Comparison of ENCODE assay signal across 3 cellular contexts in the genomic region with DNA sequence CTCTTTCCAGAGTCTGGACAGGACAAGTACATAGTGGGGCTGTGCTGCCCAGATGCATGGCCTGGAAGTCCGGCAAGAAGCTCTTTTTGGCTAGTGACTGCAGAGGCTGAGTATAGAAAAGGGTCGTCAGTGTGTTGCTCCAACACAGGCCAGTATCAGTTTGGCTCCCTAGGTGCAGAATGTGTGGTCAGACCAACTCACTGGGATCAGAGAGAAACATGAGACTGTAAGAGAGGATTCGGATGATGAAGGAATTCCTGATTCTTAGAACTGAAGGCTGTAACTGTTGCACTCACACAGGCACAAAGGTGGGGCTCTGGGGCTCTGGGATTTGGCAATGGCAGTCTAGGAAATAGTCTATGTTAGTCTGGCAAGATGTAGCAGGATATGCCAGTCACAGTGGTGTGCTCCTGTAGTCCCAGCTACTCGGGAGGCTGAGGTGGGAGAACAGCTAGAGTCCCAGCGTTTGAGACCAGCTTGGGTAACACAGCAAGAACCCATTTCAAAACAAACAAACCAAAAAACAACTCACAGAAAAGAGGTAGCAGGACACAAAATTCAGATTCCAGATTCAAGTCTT.
TF ChIP-seq lines count a peak whose summit lies in the region.

No MANE protein-coding gene starts in this region.

TF ChIP-seq in SK-N-SH, 30 proteins besides CTCF, POLR2A, EP300 and RAD21 (continues in another document):
- TF ChIP-seq FOSL2 (IDR thresholded peaks at IDR 0.05; ENCODE audit: borderline replicate concordance, low read depth) (no peak), GABPA (IDR thresholded peaks at IDR 0.05; ENCODE audit: low read depth) (no peak), CHD2 (IDR thresholded peaks at IDR 0.05; ENCODE audit: low read length, partially characterized antibody) (no peak), TCF12 (IDR thresholded peaks at IDR 0.05) (no peak), RXRA (IDR thresholded peaks at IDR 0.05; ENCODE audit: borderline replicate concordance, low read depth) (no peak), EZH2phosphoT487 (IDR thresholded peaks at IDR 0.05; ENCODE audit: borderline replicate concordance, low read depth) (no peak), RFX5 (IDR thresholded peaks at IDR 0.05; ENCODE audit: low read length) (no peak), SMC3 (IDR thresholded peaks at IDR 0.05; ENCODE audit: low read depth, low read length) (no peak), RCOR1 (IDR thresholded peaks at IDR 0.05; ENCODE audit: low read length) (no peak), ELF1 (IDR thresholded peaks at IDR 0.05) (no peak), NFIC (IDR thresholded peaks at IDR 0.05; ENCODE audit: borderline replicate concordance) (no peak), GATA2 (CRISPR knock-in tag; IDR thresholded peaks at IDR 0.05) (no peak), TEAD4 (IDR thresholded peaks at IDR 0.05; ENCODE audit: borderline replicate concordance, insufficient read depth) (no peak), FOXM1 (IDR thresholded peaks at IDR 0.05; ENCODE audit: low read depth) (no peak)
- TF ChIP-seq, protein P1, sequence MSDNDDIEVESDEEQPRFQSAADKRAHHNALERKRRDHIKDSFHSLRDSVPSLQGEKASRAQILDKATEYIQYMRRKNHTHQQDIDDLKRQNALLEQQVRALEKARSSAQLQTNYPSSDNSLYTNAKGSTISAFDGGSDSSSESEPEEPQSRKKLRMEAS (IDR thresholded peaks at IDR 0.05; ENCODE audit: low read depth): no peak
- TF ChIP-seq, protein P2, sequence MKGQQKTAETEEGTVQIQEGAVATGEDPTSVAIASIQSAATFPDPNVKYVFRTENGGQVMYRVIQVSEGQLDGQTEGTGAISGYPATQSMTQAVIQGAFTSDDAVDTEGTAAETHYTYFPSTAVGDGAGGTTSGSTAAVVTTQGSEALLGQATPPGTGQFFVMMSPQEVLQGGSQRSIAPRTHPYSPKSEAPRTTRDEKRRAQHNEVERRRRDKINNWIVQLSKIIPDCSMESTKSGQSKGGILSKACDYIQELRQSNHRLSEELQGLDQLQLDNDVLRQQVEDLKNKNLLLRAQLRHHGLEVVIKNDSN (IDR thresholded peaks at IDR 0.05; ENCODE audit: borderline replicate concordance, low read depth): no peak
- TF ChIP-seq, protein P3, sequence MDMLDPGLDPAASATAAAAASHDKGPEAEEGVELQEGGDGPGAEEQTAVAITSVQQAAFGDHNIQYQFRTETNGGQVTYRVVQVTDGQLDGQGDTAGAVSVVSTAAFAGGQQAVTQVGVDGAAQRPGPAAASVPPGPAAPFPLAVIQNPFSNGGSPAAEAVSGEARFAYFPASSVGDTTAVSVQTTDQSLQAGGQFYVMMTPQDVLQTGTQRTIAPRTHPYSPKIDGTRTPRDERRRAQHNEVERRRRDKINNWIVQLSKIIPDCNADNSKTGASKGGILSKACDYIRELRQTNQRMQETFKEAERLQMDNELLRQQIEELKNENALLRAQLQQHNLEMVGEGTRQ (IDR thresholded peaks at IDR 0.05; ENCODE audit: borderline replicate concordance, low read depth, low read length): no peak
- TF ChIP-seq, protein P4, sequence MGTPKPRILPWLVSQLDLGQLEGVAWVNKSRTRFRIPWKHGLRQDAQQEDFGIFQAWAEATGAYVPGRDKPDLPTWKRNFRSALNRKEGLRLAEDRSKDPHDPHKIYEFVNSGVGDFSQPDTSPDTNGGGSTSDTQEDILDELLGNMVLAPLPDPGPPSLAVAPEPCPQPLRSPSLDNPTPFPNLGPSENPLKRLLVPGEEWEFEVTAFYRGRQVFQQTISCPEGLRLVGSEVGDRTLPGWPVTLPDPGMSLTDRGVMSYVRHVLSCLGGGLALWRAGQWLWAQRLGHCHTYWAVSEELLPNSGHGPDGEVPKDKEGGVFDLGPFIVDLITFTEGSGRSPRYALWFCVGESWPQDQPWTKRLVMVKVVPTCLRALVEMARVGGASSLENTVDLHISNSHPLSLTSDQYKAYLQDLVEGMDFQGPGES (IDR thresholded peaks at IDR 0.05; ENCODE audit: low read depth, low read length): no peak

TF ChIP-seq in SK-N-SH treated with all-trans-retinoic acid at 6 μM for 48 hours, 23 proteins besides CTCF, POLR2A, EP300 and RAD21:
- TF ChIP-seq ESRRG (CRISPR knock-in tag; IDR thresholded peaks at IDR 0.05) (no peak), ZNF8 (CRISPR knock-in tag; IDR thresholded peaks at IDR 0.05) (no peak), CSDC2 (CRISPR knock-in tag; IDR thresholded peaks at IDR 0.05) (no peak), ISL1 (CRISPR knock-in tag; IDR thresholded peaks at IDR 0.05) (no peak), RARB (CRISPR knock-in tag; IDR thresholded peaks at IDR 0.05) (no peak)
- TF ChIP-seq, protein P5, sequence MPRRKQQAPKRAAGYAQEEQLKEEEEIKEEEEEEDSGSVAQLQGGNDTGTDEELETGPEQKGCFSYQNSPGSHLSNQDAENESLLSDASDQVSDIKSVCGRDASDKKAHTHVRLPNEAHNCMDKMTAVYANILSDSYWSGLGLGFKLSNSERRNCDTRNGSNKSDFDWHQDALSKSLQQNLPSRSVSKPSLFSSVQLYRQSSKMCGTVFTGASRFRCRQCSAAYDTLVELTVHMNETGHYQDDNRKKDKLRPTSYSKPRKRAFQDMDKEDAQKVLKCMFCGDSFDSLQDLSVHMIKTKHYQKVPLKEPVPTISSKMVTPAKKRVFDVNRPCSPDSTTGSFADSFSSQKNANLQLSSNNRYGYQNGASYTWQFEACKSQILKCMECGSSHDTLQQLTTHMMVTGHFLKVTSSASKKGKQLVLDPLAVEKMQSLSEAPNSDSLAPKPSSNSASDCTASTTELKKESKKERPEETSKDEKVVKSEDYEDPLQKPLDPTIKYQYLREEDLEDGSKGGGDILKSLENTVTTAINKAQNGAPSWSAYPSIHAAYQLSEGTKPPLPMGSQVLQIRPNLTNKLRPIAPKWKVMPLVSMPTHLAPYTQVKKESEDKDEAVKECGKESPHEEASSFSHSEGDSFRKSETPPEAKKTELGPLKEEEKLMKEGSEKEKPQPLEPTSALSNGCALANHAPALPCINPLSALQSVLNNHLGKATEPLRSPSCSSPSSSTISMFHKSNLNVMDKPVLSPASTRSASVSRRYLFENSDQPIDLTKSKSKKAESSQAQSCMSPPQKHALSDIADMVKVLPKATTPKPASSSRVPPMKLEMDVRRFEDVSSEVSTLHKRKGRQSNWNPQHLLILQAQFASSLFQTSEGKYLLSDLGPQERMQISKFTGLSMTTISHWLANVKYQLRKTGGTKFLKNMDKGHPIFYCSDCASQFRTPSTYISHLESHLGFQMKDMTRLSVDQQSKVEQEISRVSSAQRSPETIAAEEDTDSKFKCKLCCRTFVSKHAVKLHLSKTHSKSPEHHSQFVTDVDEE (CRISPR knock-in tag; IDR thresholded peaks at IDR 0.05): no peak
- TF ChIP-seq, protein P6, sequence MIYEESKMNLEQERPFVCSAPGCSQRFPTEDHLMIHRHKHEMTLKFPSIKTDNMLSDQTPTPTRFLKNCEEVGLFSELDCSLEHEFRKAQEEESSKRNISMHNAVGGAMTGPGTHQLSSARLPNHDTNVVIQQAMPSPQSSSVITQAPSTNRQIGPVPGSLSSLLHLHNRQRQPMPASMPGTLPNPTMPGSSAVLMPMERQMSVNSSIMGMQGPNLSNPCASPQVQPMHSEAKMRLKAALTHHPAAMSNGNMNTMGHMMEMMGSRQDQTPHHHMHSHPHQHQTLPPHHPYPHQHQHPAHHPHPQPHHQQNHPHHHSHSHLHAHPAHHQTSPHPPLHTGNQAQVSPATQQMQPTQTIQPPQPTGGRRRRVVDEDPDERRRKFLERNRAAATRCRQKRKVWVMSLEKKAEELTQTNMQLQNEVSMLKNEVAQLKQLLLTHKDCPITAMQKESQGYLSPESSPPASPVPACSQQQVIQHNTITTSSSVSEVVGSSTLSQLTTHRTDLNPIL (CRISPR knock-in tag; IDR thresholded peaks at IDR 0.05; ENCODE audit: low read depth): no peak
TF ChIP-seq in SK-N-SH treated with all-trans-retinoic acid at 6 μM for 48 hours: peak in this region for 0.

TF ChIP-seq in endothelial cell of umbilical vein, 7 proteins besides CTCF, POLR2A, EP300 and RAD21:
- TF ChIP-seq GATA2 (IDR thresholded peaks at IDR 0.05; ENCODE audit: insufficient read depth, insufficient read length, low read depth, low read length): no peak
- no peak for TF ChIP-seq FOS (IDR thresholded peaks at IDR 0.05; ENCODE audit: borderline replicate concordance, insufficient read depth, low read length)
- TF ChIP-seq, protein P1 (IDR thresholded peaks at IDR 0.05; ENCODE audit: insufficient read depth, insufficient read length): no peak
- no peak for TF ChIP-seq POLR2AphosphoS5 (IDR thresholded peaks at IDR 0.05; ENCODE audit: insufficient read depth, low read depth, low read length)
- TF ChIP-seq JUN (IDR thresholded peaks at IDR 0.05; ENCODE audit: borderline replicate concordance, insufficient read depth, insufficient read length, low read depth): no peak
- no peak for TF ChIP-seq MYC (IDR thresholded peaks at IDR 0.05; ENCODE audit: low read depth, low read length)
TF ChIP-seq in endothelial cell of umbilical vein: peak in this region for 0.
